ENCODE assay signal across 8 cellular contexts in genomic region chr16:22077700-22078313, GRCh38. TPM values are rescaled to one million over a fixed set of nuclear protein-coding genes. Genes with fewer than 3 reads are reported as not detected.
DNase-seq lines count a peak whose midpoint lies in the region; ATAC-seq lines count a peak whose summit lies in the region.

No MANE protein-coding gene starts in this region.

- H3K36me3 ChIP-seq in effector memory CD4-positive, alpha-beta T cell (ENCODE audit: control insufficient read depth, insufficient read depth, low read length) = no peaks in the 10 kb centered on the region

- peaks cover 3% of the 10 kb centered on the region for H3K4me1 Mint-ChIP-seq in activated CD4-positive, alpha-beta memory T cell treated with anti-CD3 and anti-CD28 coated beads, Interleukin-2, amount 10 ng/mL, durations not matched to agents 7 days and 5 days

- H3K27ac Mint-ChIP-seq in activated CD4-positive, alpha-beta memory T cell treated with anti-CD3 and anti-CD28 coated beads, Interleukin-2, amount 10 ng/mL, durations not matched to agents 7 days and 5 days = no peak overlapping the region

- no peaks in the 10 kb centered on the region for H3K9me3 Mint-ChIP-seq in activated CD4-positive, alpha-beta memory T cell treated with anti-CD3 and anti-CD28 coated beads, Interleukin-2, amount 10 ng/mL, durations not matched to agents 7 days and 5 days

- no peak overlapping the region for H3K4me3 Mint-ChIP-seq in activated CD4-positive, alpha-beta memory T cell treated with anti-CD3 and anti-CD28 coated beads, Interleukin-2, amount 10 ng/mL, durations not matched to agents 7 days and 5 days

- H3K36me3 Mint-ChIP-seq in activated CD4-positive, alpha-beta memory T cell treated with anti-CD3 and anti-CD28 coated beads, Interleukin-2, amount 10 ng/mL, durations not matched to agents 7 days and 5 days (ENCODE audit: low read depth) = peaks cover 2% of the 10 kb centered on the region

- H3K27me3 Mint-ChIP-seq in activated CD4-positive, alpha-beta memory T cell treated with anti-CD3 and anti-CD28 coated beads, Interleukin-2, amount 10 ng/mL, durations not matched to agents 7 days and 5 days = no peaks in the 10 kb centered on the region

- DNase-seq in AG08396 (ENCODE audit: low spot score) = peak; percentile 60
- peak; percentile 26 for DNase-seq in H4 (ENCODE audit: low spot score)
- DNase-seq in NCI-H82 treated with DMSO at 0.1 percent for 48 hours (lab: John Stamatoyannopoulos, UW; ENCODE audit: unreplicated experiment) = peak; percentile 16
- peak; percentile 76 for DNase-seq in activated CD4-positive, alpha-beta memory T cell treated with anti-CD3 and anti-CD28 coated beads, Interleukin-2, amount 10 ng/mL, durations not matched to agents 7 days and 5 days
- peak; percentile 40 to 53 (median 47) for DNase-seq in effector memory CD4-positive, alpha-beta T cell
- DNase-seq in myocyte (ENCODE audit: low read depth) = peak; percentile 58
- DNase-seq in stimulated activated CD8-positive, alpha-beta memory T cell treated with anti-CD3 and anti-CD28 coated beads, Interleukin-7, amount 100 ng/mL, for 1 hour (ENCODE audit: low read depth in 2 of 2) = peak; percentile 34 to 61

- POLR2A ChIA-PET in activated CD4-positive, alpha-beta memory T cell treated with anti-CD3 and anti-CD28 coated beads, Interleukin-2, amount 10 ng/mL, durations not matched to agents 7 days and 5 days (lab: Charles Lee) = interaction anchor here (0.9 to 2.6 kb wide), 8 partner anchors 8 to 125 kb away, joined by 3 to 13 read pairs (median 5); partner anchors contain the start of gene MOSMO

- H3K4me3 ChIP-seq in effector memory CD4-positive, alpha-beta T cell (ENCODE audit: insufficient read depth, low read depth, low read length, poor library complexity, severe bottlenecking) = no peak overlapping the region

- ATAC-seq in GM18907 (IDR thresholded peaks at IDR 0.05; ENCODE audit: unreplicated experiment) = no peak

- CTCF ChIA-PET in activated CD4-positive, alpha-beta memory T cell treated with anti-CD3 and anti-CD28 coated beads, Interleukin-2, amount 10 ng/mL, durations not matched to agents 7 days and 5 days (lab: Charles Lee) = interaction anchor here (0.6 to 5.9 kb wide), 47 partner anchors 11 to 421 kb away, joined by 3 to 319 read pairs (median 6); partner anchors contain the start of genes MOSMO, PDZD9, UQCRC2 and VWA3A

- H3K27ac ChIP-seq in effector memory CD4-positive, alpha-beta T cell (ENCODE audit: insufficient read depth, low read length, poor library complexity, severe bottlenecking) = no peak overlapping the region

- no peaks in the 10 kb centered on the region for H3K9me3 ChIP-seq in effector memory CD4-positive, alpha-beta T cell (ENCODE audit: control insufficient read depth, low read length)

- H3K27me3 ChIP-seq in effector memory CD4-positive, alpha-beta T cell (replicated peaks; ENCODE audit: control insufficient read depth, insufficient read depth, low read length, poor library complexity, severe bottlenecking) = no peaks in the 10 kb centered on the region

- peaks cover 3% of the 10 kb centered on the region for H3K4me1 ChIP-seq in effector memory CD4-positive, alpha-beta T cell (ENCODE audit: control insufficient read depth, insufficient read depth, low read length, poor library complexity, severe bottlenecking)

RNA-seq across cellular contexts. Expression of gene VWA3A, which starts 14.5 kb away (rescaled TPM):
- not detected in 2 replicates for total RNA-seq in H4 (2014; rRNA removed; shearing (Covaris generic))
- under 1 TPM in 1 of 2 experiments, not detected in 1; 0.18 TPM for total RNA-seq in activated CD4-positive, alpha-beta memory T cell treated with anti-CD3 and anti-CD28 coated beads, Interleukin-2, amount 10 ng/mL, durations not matched to agents 7 days and 5 days
- not detected in 2 replicates for total RNA-seq in myocyte
- not detected for polyA plus RNA-seq in myocyte (2012)

Comparison
In these comparisons a context has a peak if more than half of its experiments do, and no peak if none do; other contexts are left out.
1. DNase-seq: peak in every context shown above with its lines; median percentile 76 in activated CD4-positive, alpha-beta memory T cell treated with anti-CD3 and anti-CD28 coated beads, Interleukin-2, amount 10 ng/mL, durations not matched to agents 7 days and 5 days; 60 in AG08396; 58 in myocyte; 48 in stimulated activated CD8-positive, alpha-beta memory T cell treated with anti-CD3 and anti-CD28 coated beads, Interleukin-7, amount 100 ng/mL, for 1 hour; 47 in effector memory CD4-positive, alpha-beta T cell; 26 in H4; 16 in NCI-H82 treated with DMSO at 0.1 percent for 48 hours.